ENCODE assay signal across 10 cellular contexts in genomic region chr22:35308480-35308945, GRCh38. TPM values are rescaled to one million over a fixed set of nuclear protein-coding genes. Genes with fewer than 3 reads are reported as not detected.
DNase-seq lines count a peak whose midpoint lies in the region; ATAC-seq, FAIRE-seq and TF ChIP-seq lines count a peak whose summit lies in the region.
"Had no signal": no experiment of that assay in that cellular context is flagged by ENCODE, and none has a peak within 500 bp of the region (broad histone marks: within the 10 kb centered on the region; RNA-seq: fewer than 3 reads in every experiment).

No MANE protein-coding gene starts in this region.

- H3K4me1 ChIP-seq in KMS-11 (ENCODE audit: low read depth, poor library complexity, severe bottlenecking), result peaks cover 90% of the 10 kb centered on the region
- peaks cover 36 to 37% of the 10 kb centered on the region in 2 donors for H3K4me1 ChIP-seq in naive thymus-derived CD4-positive, alpha-beta T cell (ENCODE audit: control insufficient read depth in 2 of 2, insufficient read depth in 2 of 2, low read length in 2 of 2)
- H3K4me1 ChIP-seq in uterus, result peaks cover 0 to 15% of the 10 kb centered on the region in 2 donors
- H3K4me1 ChIP-seq in Caco-2, result peaks cover 29% of the 10 kb centered on the region

- TF ChIP-seq CTCF in KMS-11 (conservative IDR thresholded peaks at IDR 0.05; ENCODE audit: low read depth, low read length) (no peak), D721Med (IDR thresholded peaks at IDR 0.05; ENCODE audit: insufficient read depth, missing control alignments) (no peak), uterus (IDR thresholded peaks at IDR 0.05) (no peak), Caco-2 (IDR thresholded peaks at IDR 0.05; ENCODE audit: insufficient read depth in 1 of 2, low read depth in 1 of 2, low read length in 1 of 2, severe bottlenecking in 1 of 2, unreplicated experiment in 1 of 2) (no peak)

- CTCF ChIA-PET in naive thymus-derived CD4-positive, alpha-beta T cell (lab: Charles Lee), result interaction anchor here (0.6 to 0.7 kb wide), 2 partner anchors 98 to 120 kb away, joined by 3 read pairs; no protein-coding TSS in a partner anchor
- CTCF ChIA-PET in Caco-2 (lab: Charles Lee), result no interaction called here

- intact Hi-C loops in naive thymus-derived CD4-positive, alpha-beta T cell (cut with micrococcal nuclease), result loop anchor here in 1 of 2 donors (10.0 kb wide), 1 partner anchor 46 kb away; no protein-coding TSS in a partner anchor
- intact Hi-C loops in uterus (cut with DNase I; ENCODE audit: low total_unique reads), result no loop called here
- intact Hi-C loops in Caco-2 (cut with micrococcal nuclease; ENCODE audit: unreplicated experiment), result no loop called here

- peaks cover 0 to 2% (median 0%) of the 10 kb centered on the region in 11 donors for H3K9me3 Mint-ChIP-seq in naive thymus-derived CD4-positive, alpha-beta T cell
- H3K9me3 Mint-ChIP-seq in Caco-2 (ENCODE audit: unreplicated experiment), result no peaks in the 10 kb centered on the region

- no peaks in the 10 kb centered on the region for H3K36me3 ChIP-seq in KMS-11 (ENCODE audit: insufficient read depth)
- no peaks in the 10 kb centered on the region for H3K36me3 ChIP-seq in naive thymus-derived CD4-positive, alpha-beta T cell (ENCODE audit: control insufficient read depth in 2 of 3, insufficient read depth in 3 of 3, low read length in 3 of 3)
- no peaks in the 10 kb centered on the region for H3K36me3 ChIP-seq in uterus
- no peaks in the 10 kb centered on the region for H3K36me3 ChIP-seq in Caco-2 (ENCODE audit: control insufficient read depth, insufficient read depth, low read length)

- H3K79me2 ChIP-seq in KMS-11 (ENCODE audit: insufficient read depth, low read depth), result no peaks in the 10 kb centered on the region

- H3K36me3 Mint-ChIP-seq in naive thymus-derived CD4-positive, alpha-beta T cell, result peaks cover 0 to 19% (median 7%) of the 10 kb centered on the region in 5 donors
- H3K36me3 Mint-ChIP-seq in Caco-2 (ENCODE audit: insufficient read depth, unreplicated experiment), result no peaks in the 10 kb centered on the region

- peak overlapping the region; percentile 15 to 94 (median 74) for H3K27ac Mint-ChIP-seq in naive thymus-derived CD4-positive, alpha-beta T cell
- no peak overlapping the region for H3K27ac Mint-ChIP-seq in Caco-2 (ENCODE audit: unreplicated experiment)

- H3K27ac ChIP-seq in KMS-11 (peak overlapping the region; percentile 44; the same call in 1 of the 2 replicates), uterus (no peak overlapping the region)
- peak overlapping the region; percentile 7 for H3K27ac ChIP-seq in naive thymus-derived CD4-positive, alpha-beta T cell (ENCODE audit: low read depth, low read length)

- H2AFZ ChIP-seq in KMS-11 (ENCODE audit: low read depth), result no peak overlapping the region

- no TSS peak for BruUV-seq in Caco-2 (replicated peaks; lab: Mats Ljungman, UMichigan)

- no peaks in the 10 kb centered on the region for H4K20me1 ChIP-seq in KMS-11 (ENCODE audit: insufficient read depth)

- H3K27me3 Mint-ChIP-seq in naive thymus-derived CD4-positive, alpha-beta T cell, result no peaks in the 10 kb centered on the region
- H3K27me3 Mint-ChIP-seq in Caco-2 (ENCODE audit: insufficient read depth, unreplicated experiment), result no peaks in the 10 kb centered on the region

- ATAC-seq in GM21737 (IDR thresholded peaks at IDR 0.05; ENCODE audit: unreplicated experiment), result peak; percentile 43
- peak; percentile 46 for ATAC-seq in naive thymus-derived CD4-positive, alpha-beta T cell

- no peak for FAIRE-seq in D721Med (lab: Jason Lieb, UNC)

- no peak overlapping the region for H3K4me3 ChIP-seq in KMS-11 (IDR thresholded peaks at IDR 0.05; ENCODE audit: insufficient read depth, low read depth, low read length)
- no peak overlapping the region for H3K4me3 ChIP-seq in naive thymus-derived CD4-positive, alpha-beta T cell (ENCODE audit: low read length)
- no peak overlapping the region for H3K4me3 ChIP-seq in uterus
- H3K4me3 ChIP-seq in Caco-2 (ENCODE audit: low read depth, low read length), result no peak overlapping the region

- DNase-seq in NOMO-1 treated with DMSO at 0.1 percent for 48 hours (lab: John Stamatoyannopoulos, UW; ENCODE audit: unreplicated experiment) (peak; percentile 48), NOMO-1 treated with dmso at 0.1 percent for 144 hours (lab: John Stamatoyannopoulos, UW; ENCODE audit: unreplicated experiment) (no peak), D721Med (ENCODE audit: insufficient read length, low spot score) (no peak), uterus (no peak), Caco-2 (no peak)
- peak in 7 of 9 donors; percentile 10 to 36 (median 24) for DNase-seq in naive thymus-derived CD4-positive, alpha-beta T cell
- DNase-seq: 8988T, NCI-H226 had no signal

- POLR2A ChIA-PET in naive thymus-derived CD4-positive, alpha-beta T cell (lab: Charles Lee), result interaction anchor here (1.3 to 3.9 kb wide), 2 partner anchors 9 to 22 kb away, joined by 4 to 28 read pairs; partner anchors contain the start of gene TOM1
- POLR2A ChIA-PET in Caco-2 (lab: Charles Lee), result no interaction called here

- H3K27me3 ChIP-seq in KMS-11 (ENCODE audit: insufficient read depth, low read depth), result no peaks in the 10 kb centered on the region
- no peaks in the 10 kb centered on the region for H3K27me3 ChIP-seq in naive thymus-derived CD4-positive, alpha-beta T cell (ENCODE audit: control insufficient read depth in 2 of 2, insufficient read depth in 2 of 2, low read length in 2 of 2)
- no peaks in the 10 kb centered on the region for H3K27me3 ChIP-seq in uterus
- no peaks in the 10 kb centered on the region for H3K27me3 ChIP-seq in Caco-2 (replicated peaks; ENCODE audit: control insufficient read depth, insufficient read depth, low read length)

- H3K9me3 ChIP-seq in naive thymus-derived CD4-positive, alpha-beta T cell (ENCODE audit: control insufficient read depth in 2 of 3, low read length in 3 of 3), result no peaks in the 10 kb centered on the region
- no peaks in the 10 kb centered on the region for H3K9me3 ChIP-seq in uterus
- no peaks in the 10 kb centered on the region for H3K9me3 ChIP-seq in Caco-2

- H3K4me1 Mint-ChIP-seq in naive thymus-derived CD4-positive, alpha-beta T cell, result peaks cover 55 to 95% (median 87%) of the 10 kb centered on the region in 7 donors
- H3K4me1 Mint-ChIP-seq in Caco-2 (ENCODE audit: low read depth, unreplicated experiment), result peaks cover 19% of the 10 kb centered on the region

- no peak for TF ChIP-seq POLR2A in uterus (IDR thresholded peaks at IDR 0.05)

- peak overlapping the region; percentile 21 to 76 (median 61) for H3K4me3 Mint-ChIP-seq in naive thymus-derived CD4-positive, alpha-beta T cell
- H3K4me3 Mint-ChIP-seq in Caco-2 (ENCODE audit: unreplicated experiment), result no peak overlapping the region

- H3K9ac ChIP-seq in KMS-11, result no peak overlapping the region

- peak overlapping the region; percentile 71 for H3K4me2 ChIP-seq in KMS-11

RNA-seq across cellular contexts. Expression of gene TOM1, which starts 8.8 kb away (rescaled TPM):
- total RNA-seq in naive thymus-derived CD4-positive, alpha-beta T cell, result 100 to 1,000 TPM in 2 of 5 experiments, 10 to 100 TPM in 3; 36.5 to 225 (median 62.1) TPM
- polyA plus RNA-seq in naive thymus-derived CD4-positive, alpha-beta T cell, result 10 to 100 TPM; 32.3 to 45.6 TPM
- total RNA-seq in uterus, result 10 to 100 TPM; 21.3 to 66.7 (median 52.5) TPM
- 43.3 and 47.4 TPM in 2 replicates for total RNA-seq in Caco-2 (2022)

RNA-seq across cellular contexts. Expression of gene HMGXB4, which starts 51.2 kb away (rescaled TPM):
- total RNA-seq in naive thymus-derived CD4-positive, alpha-beta T cell, result 10 to 100 TPM; 23.3 to 39.1 (median 32.2) TPM
- 10 to 100 TPM; 12.2 to 12.8 TPM for polyA plus RNA-seq in naive thymus-derived CD4-positive, alpha-beta T cell
- 10 to 100 TPM; 15.1 to 29.6 (median 20.8) TPM for total RNA-seq in uterus
- 22.3 and 22.6 TPM in 2 replicates for total RNA-seq in Caco-2 (2022)

Comparison
In these comparisons a context has a peak if more than half of its experiments do, and no peak if none do; other contexts are left out.
1. DNase-seq: peak in NOMO-1 treated with DMSO at 0.1 percent for 48 hours (single experiment) and naive thymus-derived CD4-positive, alpha-beta T cell (7 of 9); none in NOMO-1 treated with dmso at 0.1 percent for 144 hours (single experiment), D721Med (single experiment), uterus (0 of 2) and Caco-2 (0 of 2).
2. H3K27ac ChIP-seq: peak in KMS-11 (single experiment) and naive thymus-derived CD4-positive, alpha-beta T cell (single experiment); none in uterus (0 of 2).